3 cellular contexts compared by ENCODE assay signal in genomic region chr4:189579645-189580044, GRCh38.
A peak's percentile ranks its signal among the peaks of the same experiment; 100 is the strongest.
DNase-seq lines count a peak whose midpoint lies in the region; ATAC-seq, FAIRE-seq and TF ChIP-seq lines count a peak whose summit lies in the region.
"Not testable (repeated sequence)": the region's sequence is repeated elsewhere in the genome, so short reads cannot be mapped to it uniquely, and the experiment has no call there.

No MANE protein-coding gene starts in this region.

- not testable (repeated sequence) for H3K4me1 ChIP-seq in RWPE2 (ENCODE audit: insufficient read depth, poor library complexity, severe bottlenecking)

- H3K36me3 ChIP-seq in RWPE2 (ENCODE audit: low read depth); bronchial epithelial cell (ENCODE audit: control insufficient read depth, insufficient read depth, low read length): not testable (repeated sequence)

- H3K9me3 ChIP-seq in RWPE2 (ENCODE audit: severe bottlenecking), result not testable (repeated sequence)

- not testable (repeated sequence) for TF ChIP-seq CTCF in RWPE2 (IDR thresholded peaks at IDR 0.05; ENCODE audit: poor library complexity, severe bottlenecking); bronchial epithelial cell (IDR thresholded peaks at IDR 0.05; ENCODE audit: insufficient read depth, low read length, severe bottlenecking)

- not testable (repeated sequence) for DNase-seq in RWPE2 (ENCODE audit: low spot score); bronchial epithelial cell (ENCODE audit: low read depth)
- peak; percentile 6 for DNase-seq in kidney tubule cell (ENCODE audit: low spot score)

- not testable (repeated sequence) for H3K27me3 ChIP-seq in RWPE2 (ENCODE audit: insufficient read depth, poor library complexity, severe bottlenecking); bronchial epithelial cell (ENCODE audit: control insufficient read depth, insufficient read depth, low read length)

- peak; percentile 44; the same call in 1 of the 3 replicates for ATAC-seq in RWPE2 (ENCODE audit: low read depth)

- FAIRE-seq in bronchial epithelial cell (lab: Jason Lieb, UNC), result peak; percentile 89

- H3K27ac ChIP-seq in RWPE2 (ENCODE audit: poor library complexity, severe bottlenecking), result not testable (repeated sequence)

- H3K4me3 ChIP-seq in RWPE2 (ENCODE audit: severe bottlenecking); bronchial epithelial cell (ENCODE audit: low read depth, low read length): not testable (repeated sequence)
